ENCODE assay signal across 23 cellular contexts in genomic region chr6:105794870-105795269, GRCh38.
DNase-seq lines count a peak whose midpoint lies in the region; ATAC-seq and TF ChIP-seq lines count a peak whose summit lies in the region.
"Had no signal": no experiment of that assay in that cellular context is flagged by ENCODE, and none has a peak within 500 bp of the region (broad histone marks: within the 10 kb centered on the region; RNA-seq: fewer than 3 reads in every experiment).

No MANE protein-coding gene starts in this region.

- TF ChIP-seq POLR2A in Peyer's patch (IDR thresholded peaks at IDR 0.05), result no peak

- H3K27ac Mint-ChIP-seq in activated CD4-positive, alpha-beta memory T cell treated with anti-CD3 and anti-CD28 coated beads, Interleukin-2, amount 10 ng/mL, durations not matched to agents 7 days and 5 days, result peak overlapping the region; percentile 57
- H3K27ac Mint-ChIP-seq in activated CD4-positive, alpha-beta memory T cell treated with anti-CD3 and anti-CD28 coated beads for 36 hours, result no peak overlapping the region
- peak overlapping the region; percentile 89 for H3K27ac Mint-ChIP-seq in nephron progenitor cell
- H3K27ac Mint-ChIP-seq: immature natural killer cell had no signal

- no peaks in the 10 kb centered on the region for H3K9me3 Mint-ChIP-seq in activated CD4-positive, alpha-beta memory T cell treated with anti-CD3 and anti-CD28 coated beads, Interleukin-2, amount 10 ng/mL, durations not matched to agents 7 days and 5 days
- no peaks in the 10 kb centered on the region for H3K9me3 Mint-ChIP-seq in activated CD4-positive, alpha-beta memory T cell treated with anti-CD3 and anti-CD28 coated beads for 36 hours
- H3K9me3 Mint-ChIP-seq in nephron progenitor cell, result no peaks in the 10 kb centered on the region
- H3K9me3 Mint-ChIP-seq: CD4-positive, alpha-beta memory T cell; central memory CD8-positive, alpha-beta T cell; immature natural killer cell had no signal

- H2AFZ ChIP-seq in PC-3 (ENCODE audit: low read length), result no peak overlapping the region

- no peaks in the 10 kb centered on the region for H4K20me1 ChIP-seq in PC-3 (ENCODE audit: low read length)

- H3K36me3 ChIP-seq in PC-3 (ENCODE audit: low read depth, low read length) (no peaks in the 10 kb centered on the region), Peyer's patch (no peaks in the 10 kb centered on the region)
- H3K36me3 ChIP-seq: ascending aorta, heart right ventricle, left ventricle myocardium inferior, WERI-Rb-1 had no signal

- H3K4me2 ChIP-seq in PC-3 (ENCODE audit: low read length), result no peak overlapping the region

- H3K4me1 Mint-ChIP-seq in activated CD4-positive, alpha-beta memory T cell treated with anti-CD3 and anti-CD28 coated beads, Interleukin-2, amount 10 ng/mL, durations not matched to agents 7 days and 5 days, result peaks cover 81% of the 10 kb centered on the region
- H3K4me1 Mint-ChIP-seq in activated CD4-positive, alpha-beta memory T cell treated with anti-CD3 and anti-CD28 coated beads for 36 hours (ENCODE audit: low read depth), result peaks cover 51% of the 10 kb centered on the region
- peaks cover 63% of the 10 kb centered on the region for H3K4me1 Mint-ChIP-seq in nephron progenitor cell

- H3K27me3 ChIP-seq in PC-3 (ENCODE audit: low read length) (no peaks in the 10 kb centered on the region), Peyer's patch (no peaks in the 10 kb centered on the region)
- H3K27me3 ChIP-seq: ascending aorta, heart right ventricle, testis had no signal

- no peak overlapping the region for H3K4me3 Mint-ChIP-seq in activated CD4-positive, alpha-beta memory T cell treated with anti-CD3 and anti-CD28 coated beads, Interleukin-2, amount 10 ng/mL, durations not matched to agents 7 days and 5 days
- H3K4me3 Mint-ChIP-seq in activated CD4-positive, alpha-beta memory T cell treated with anti-CD3 and anti-CD28 coated beads for 36 hours, result no peak overlapping the region
- no peak overlapping the region for H3K4me3 Mint-ChIP-seq in nephron progenitor cell
- H3K4me3 Mint-ChIP-seq: CD4-positive, alpha-beta memory T cell; central memory CD8-positive, alpha-beta T cell; immature natural killer cell; T-helper 17 cell had no signal

- no peak overlapping the region for H3K9ac ChIP-seq in PC-3 (ENCODE audit: low read length)

- H3K27ac ChIP-seq in PC-3 (ENCODE audit: low read length) (peak overlapping the region; percentile 47), Peyer's patch (no peak overlapping the region)
- H3K27ac ChIP-seq: ascending aorta, left ventricle myocardium inferior, testis, WERI-Rb-1 had no signal

- H3K4me3 ChIP-seq in PC-3 (ENCODE audit: low read length) (no peak overlapping the region), Peyer's patch (no peak overlapping the region)
- H3K4me3 ChIP-seq: ascending aorta, heart right ventricle, left ventricle myocardium inferior, testis had no signal

- intact Hi-C loops in activated CD4-positive, alpha-beta memory T cell treated with anti-CD3 and anti-CD28 coated beads for 36 hours (cut with micrococcal nuclease), result loop anchor here (5.0 kb wide), 4 partner anchors 197 to 427 kb away; no protein-coding TSS in a partner anchor
- intact Hi-C loops in PC-3 (cut with micrococcal nuclease), result no loop called here

- no TSS peak for BruUV-seq in PC-3 (replicated peaks; lab: Mats Ljungman, UMichigan)

- H3F3A ChIP-seq in PC-3 (ENCODE audit: low read length, unreplicated experiment), result no peaks in the 10 kb centered on the region

- no peaks in the 10 kb centered on the region for H3K27me3 Mint-ChIP-seq in activated CD4-positive, alpha-beta memory T cell treated with anti-CD3 and anti-CD28 coated beads, Interleukin-2, amount 10 ng/mL, durations not matched to agents 7 days and 5 days
- H3K27me3 Mint-ChIP-seq in activated CD4-positive, alpha-beta memory T cell treated with anti-CD3 and anti-CD28 coated beads for 36 hours, result peaks cover 1% of the 10 kb centered on the region
- H3K27me3 Mint-ChIP-seq in nephron progenitor cell (ENCODE audit: low read depth, poor library complexity), result peaks cover 4% of the 10 kb centered on the region
- H3K27me3 Mint-ChIP-seq: CD4-positive, alpha-beta memory T cell; T-helper 17 cell had no signal

- ATAC-seq in PC-3, result no peak
- ATAC-seq: T-helper 17 cell had no signal

- peaks cover 3% of the 10 kb centered on the region for H3K36me3 Mint-ChIP-seq in activated CD4-positive, alpha-beta memory T cell treated with anti-CD3 and anti-CD28 coated beads, Interleukin-2, amount 10 ng/mL, durations not matched to agents 7 days and 5 days (ENCODE audit: low read depth)
- no peaks in the 10 kb centered on the region for H3K36me3 Mint-ChIP-seq in activated CD4-positive, alpha-beta memory T cell treated with anti-CD3 and anti-CD28 coated beads for 36 hours
- no peaks in the 10 kb centered on the region for H3K36me3 Mint-ChIP-seq in nephron progenitor cell (ENCODE audit: low read depth)
- H3K36me3 Mint-ChIP-seq: CD4-positive, alpha-beta memory T cell had no signal

- TF ChIP-seq CTCF in GM10248 (IDR thresholded peaks at IDR 0.05; ENCODE audit: control extremely low read depth, extremely low read depth, low read depth, missing control alignments) (no peak), PC-3 (conservative IDR thresholded peaks at IDR 0.05; ENCODE audit: low read depth, low read length) (no peak), nephron progenitor cell (IDR thresholded peaks at IDR 0.05) (no peak), Peyer's patch (IDR thresholded peaks at IDR 0.05) (no peak)

- H3K4me1 ChIP-seq in PC-3 (ENCODE audit: insufficient read depth, low read length), result peaks cover 37% of the 10 kb centered on the region
- H3K4me1 ChIP-seq in Peyer's patch, result peaks cover 0 to 15% (median 0%) of the 10 kb centered on the region in 4 donors
- H3K4me1 ChIP-seq: testis had no signal

- no peaks in the 10 kb centered on the region for H3K9me2 ChIP-seq in PC-3 (replicated peaks; ENCODE audit: low read length)

- CTCF ChIA-PET in activated CD4-positive, alpha-beta memory T cell treated with anti-CD3 and anti-CD28 coated beads, Interleukin-2, amount 10 ng/mL, durations not matched to agents 7 days and 5 days (lab: Charles Lee), result interaction anchor here (0.7 to 1.6 kb wide), 5 partner anchors 9 to 428 kb away, joined by 3 to 6 read pairs (median 4); no protein-coding TSS in a partner anchor
- CTCF ChIA-PET in activated CD4-positive, alpha-beta memory T cell treated with anti-CD3 and anti-CD28 coated beads for 36 hours (lab: Charles Lee), result interaction anchor here (1.4 to 1.9 kb wide), 2 partner anchors 14 to 105 kb away, joined by 4 read pairs; no protein-coding TSS in a partner anchor
- CTCF ChIA-PET in GM10248 (lab: Yijun Ruan, JAX) (interaction anchor here (0.6 to 1.0 kb wide), 2 partner anchors 9 to 14 kb away, joined by 3 read pairs; no protein-coding TSS in a partner anchor), PC-3 (lab: Charles Lee) (no interaction called here)

- no peaks in the 10 kb centered on the region for H3K9me3 ChIP-seq in PC-3 (ENCODE audit: low read length)
- H3K9me3 ChIP-seq in Peyer's patch, result no peaks in the 10 kb centered on the region
- H3K9me3 ChIP-seq: ascending aorta, heart right ventricle, left ventricle myocardium inferior, testis had no signal

- no peak for DNase-seq in activated CD4-positive, alpha-beta memory T cell treated with anti-CD3 and anti-CD28 coated beads, Interleukin-2, amount 10 ng/mL, durations not matched to agents 7 days and 5 days
- DNase-seq in activated CD4-positive, alpha-beta memory T cell treated with anti-CD3 and anti-CD28 coated beads for 36 hours, result no peak
- DNase-seq in GM10248 (ENCODE audit: extremely low spot score) (peak; percentile 24), PC-3 (peak; percentile 13), nephron progenitor cell (no peak), Peyer's patch (no peak), COLO829 (ENCODE audit: low spot score) (no peak), NOMO-1 treated with dmso at 0.1 percent for 144 hours (lab: John Stamatoyannopoulos, UW; ENCODE audit: unreplicated experiment) (no peak)
- DNase-seq: activated naive CD4-positive, alpha-beta T cell treated with Interleukin-2 at 50 U/mL for 16 hours; CD4-positive, alpha-beta memory T cell; DND-41; effector CD8-positive, alpha-beta T cell; immature natural killer cell; Karpas-422; NCI-H1105 treated with DMSO at 0.1 percent for 48 hours; SHP77; T-helper 17 cell; WERI-Rb-1 had no signal

- POLR2A ChIA-PET in activated CD4-positive, alpha-beta memory T cell treated with anti-CD3 and anti-CD28 coated beads, Interleukin-2, amount 10 ng/mL, durations not matched to agents 7 days and 5 days (lab: Charles Lee), result interaction anchor here (1.0 to 1.8 kb wide), 4 partner anchors 148 to 307 kb away, joined by 3 to 7 read pairs (median 4); no protein-coding TSS in a partner anchor
- POLR2A ChIA-PET in activated CD4-positive, alpha-beta memory T cell treated with anti-CD3 and anti-CD28 coated beads for 36 hours (lab: Charles Lee), result no interaction called here
- POLR2A ChIA-PET in GM10248 (lab: Yijun Ruan, JAX) (no interaction called here), PC-3 (lab: Charles Lee; ENCODE audit: unreplicated experiment) (interaction anchor here (0.7 kb wide), 1 partner anchor 35 kb away, joined by 4 read pairs; no protein-coding TSS in a partner anchor)

- H3K79me2 ChIP-seq in PC-3 (ENCODE audit: low read length), result no peaks in the 10 kb centered on the region

Comparison
In these comparisons a context has a peak if more than half of its experiments do, and no peak if none do; other contexts are left out.
1. POLR2A ChIA-PET loops: an anchor here in activated CD4-positive, alpha-beta memory T cell treated with anti-CD3 and anti-CD28 coated beads, Interleukin-2, amount 10 ng/mL, durations not matched to agents 7 days and 5 days (1.0 to 1.8 kb wide) and PC-3 (0.7 kb wide); none called in activated CD4-positive, alpha-beta memory T cell treated with anti-CD3 and anti-CD28 coated beads for 36 hours and GM10248.
2. DNase-seq: peak in GM10248 (single experiment) and PC-3 (single experiment); none in activated CD4-positive, alpha-beta memory T cell treated with anti-CD3 and anti-CD28 coated beads, Interleukin-2, amount 10 ng/mL, durations not matched to agents 7 days and 5 days (single experiment), activated CD4-positive, alpha-beta memory T cell treated with anti-CD3 and anti-CD28 coated beads for 36 hours (single experiment), nephron progenitor cell (single experiment), Peyer's patch (0 of 3), COLO829 (single experiment) and NOMO-1 treated with dmso at 0.1 percent for 144 hours (single experiment).